ENCODE assay signal across 20 cellular contexts in genomic region chr2:88697361-88698026, GRCh38. TPM values are rescaled to one million over a fixed set of nuclear protein-coding genes. Genes with fewer than 3 reads are reported as not detected.
DNase-seq lines count a peak whose midpoint lies in the region; ATAC-seq, FAIRE-seq and TF ChIP-seq lines count a peak whose summit lies in the region.
"Had no signal": no experiment of that assay in that cellular context is flagged by ENCODE, and none has a peak within 500 bp of the region (broad histone marks: within the 10 kb centered on the region; RNA-seq: fewer than 3 reads in every experiment).

No MANE protein-coding gene starts in this region.

- RAD21 ChIA-PET in GM12878 (lab: Charles Lee; ENCODE audit: unreplicated experiment) = interaction anchor here (0.8 kb wide), 1 partner anchor 26 kb away, joined by 3 read pairs; no protein-coding TSS in a partner anchor

- no peak for TF ChIP-seq POLR2A in GM12878 (IDR thresholded peaks at IDR 0.05; ENCODE audit: low read depth, low read length)

- no peaks in the 10 kb centered on the region for H3K27me3 Mint-ChIP-seq in activated CD4-positive, alpha-beta T cell treated with anti-CD3 and anti-CD28 coated beads for 36 hours
- no peaks in the 10 kb centered on the region for H3K27me3 Mint-ChIP-seq in progenitor cell of endocrine pancreas
- H3K27me3 Mint-ChIP-seq: stimulated activated naive CD8-positive, alpha-beta T cell treated with anti-CD3 and anti-CD28 coated beads, Interleukin-15, Interleukin-2, amounts not matched to agents 100 ng/mL and 50 ng/mL, for 24 hours had no signal

- peaks cover 3% of the 10 kb centered on the region for H3K4me1 ChIP-seq in GM12878 (ENCODE audit: control insufficient read depth, insufficient read depth, low read length)
- H3K4me1 ChIP-seq: ascending aorta had no signal

- no peaks in the 10 kb centered on the region for H3K27me3 ChIP-seq in GM12878 (replicated peaks in 1 of 2; ENCODE audit: control insufficient read depth in 2 of 2, insufficient read depth in 2 of 2, low read length in 1 of 2)
- H3K27me3 ChIP-seq: ascending aorta, dorsolateral prefrontal cortex, heart right ventricle, pancreas had no signal

- in situ Hi-C loops in GM12878 (cut with MboI) = no loop called here

- no peak overlapping the region for H3K27ac ChIP-seq in GM12878 (ENCODE audit: control insufficient read depth, insufficient read depth)
- H3K27ac ChIP-seq: ascending aorta, dorsolateral prefrontal cortex, heart right ventricle had no signal

- SMC1A ChIA-PET in GM12878 (lab: Charles Lee; ENCODE audit: uncharacterized antibody, unreplicated experiment) = interaction anchor here (0.7 to 1.6 kb wide), 2 partner anchors 13 to 17 kb away, joined by 3 read pairs; no protein-coding TSS in a partner anchor

- POLR2A ChIA-PET in activated CD4-positive, alpha-beta T cell treated with anti-CD3 and anti-CD28 coated beads for 36 hours (lab: Charles Lee) = interaction anchor here (0.7 kb wide), 1 partner anchor 69 kb away, joined by 5 read pairs; no protein-coding TSS in a partner anchor
- POLR2A ChIA-PET in GM12878 (lab: Charles Lee) = interaction anchor here (0.7 kb wide), 1 partner anchor 171 kb away, joined by 4 read pairs; no protein-coding TSS in a partner anchor

- BruUV-seq in GM12878 (replicated peaks; lab: Mats Ljungman, UMichigan) = no TSS peak

- peaks cover 1 to 13% of the 10 kb centered on the region in 2 experiments; a peak in 3 of 4 replicates for H3K36me3 ChIP-seq in GM12878 (ENCODE audit: control insufficient read depth in 2 of 2, insufficient read depth in 2 of 2, low read length in 1 of 2)
- H3K36me3 ChIP-seq: pancreas had no signal

- TF ChIP-seq RAD21 in GM12878 (IDR thresholded peaks at IDR 0.05; ENCODE audit: insufficient read depth, low read depth, low read length) = no peak

- CTCF ChIA-PET in activated CD4-positive, alpha-beta T cell treated with anti-CD3 and anti-CD28 coated beads for 36 hours (lab: Charles Lee) = interaction anchor here (1.1 kb wide), 1 partner anchor 9 kb away, joined by 3 read pairs; no protein-coding TSS in a partner anchor
- CTCF ChIA-PET in GM12878 (lab: Yijun Ruan, JAX) = interaction anchor here (0.6 to 3.5 kb wide), 3 partner anchors 25 to 262 kb away, joined by 3 to 13 read pairs (median 6); no protein-coding TSS in a partner anchor

- H3K9ac ChIP-seq in GM12878 (ENCODE audit: control insufficient read depth, insufficient read depth, low read length) = no peak overlapping the region
- H3K9ac ChIP-seq: SK-N-SH had no signal

- H2AFZ ChIP-seq in GM12878 (ENCODE audit: control insufficient read depth, low read depth, low read length) = no peak overlapping the region

- H3K4me3 ChIP-seq in GM12878 = no peak overlapping the region
- H3K4me3 ChIP-seq: ascending aorta, dorsolateral prefrontal cortex, heart right ventricle, pancreas, smooth muscle cell had no signal

- peak overlapping the region; percentile 29 for H3K4me3 Mint-ChIP-seq in activated CD4-positive, alpha-beta T cell treated with anti-CD3 and anti-CD28 coated beads for 36 hours
- H3K4me3 Mint-ChIP-seq in progenitor cell of endocrine pancreas (ENCODE audit: low read depth) = peak overlapping the region; percentile 17
- H3K4me3 Mint-ChIP-seq: CD14-positive monocyte; stimulated activated naive CD8-positive, alpha-beta T cell treated with anti-CD3 and anti-CD28 coated beads, Interleukin-15, Interleukin-2, amounts not matched to agents 100 ng/mL and 50 ng/mL, for 24 hours had no signal

- peak; percentile 40 for ATAC-seq in activated CD4-positive, alpha-beta T cell treated with anti-CD3 and anti-CD28 coated beads for 36 hours
- ATAC-seq in GM12878 = peak; percentile 11; the same call in 2 of the 3 replicates
- ATAC-seq: heart right ventricle had no signal

- FAIRE-seq in GM12878 (lab: Jason Lieb, UNC) = no peak
- FAIRE-seq: GM12891, pancreas had no signal

- peaks cover 30% of the 10 kb centered on the region for H3K36me3 Mint-ChIP-seq in activated CD4-positive, alpha-beta T cell treated with anti-CD3 and anti-CD28 coated beads for 36 hours (ENCODE audit: low read depth)
- H3K36me3 Mint-ChIP-seq in progenitor cell of endocrine pancreas (ENCODE audit: insufficient read depth) = peaks cover 18% of the 10 kb centered on the region

- no peak for TF ChIP-seq EP300 in GM12878 (IDR thresholded peaks at IDR 0.05; ENCODE audit: borderline replicate concordance in 1 of 2, control insufficient read depth in 1 of 2, low read depth in 2 of 2, low read length in 2 of 2)

- H3K4me2 ChIP-seq in GM12878 (ENCODE audit: control insufficient read depth, insufficient read depth) = no peak overlapping the region
- H3K4me2 ChIP-seq: SK-N-SH, smooth muscle cell had no signal

- TF ChIP-seq CTCF in GM12878 (IDR thresholded peaks at IDR 0.05 in 2 of 3, conservative IDR thresholded peaks at IDR 0.05 in 1 of 3; ENCODE audit: control insufficient read depth in 2 of 3, extremely low read depth in 1 of 3, insufficient read depth in 1 of 3, low read depth in 3 of 3, low read length in 3 of 3) (no peak), progenitor cell of endocrine pancreas (IDR thresholded peaks at IDR 0.05; ENCODE audit: unreplicated experiment) (no peak)

- peaks cover 49% of the 10 kb centered on the region for H3K79me2 ChIP-seq in GM12878 (ENCODE audit: control insufficient read depth, insufficient read depth, low read length)

- no peak for DNase-seq in activated CD4-positive, alpha-beta T cell treated with anti-CD3 and anti-CD28 coated beads for 36 hours
- DNase-seq in activated CD4-positive, alpha-beta T cell treated with anti-CD3 and anti-CD28 coated beads for 48 hours = no peak
- peak; percentile 17 for DNase-seq in HT-29 (ENCODE audit: low spot score)
- DNase-seq in GM12878 (ENCODE audit: low read depth, low spot score) = no peak
- no peak for DNase-seq in progenitor cell of endocrine pancreas (ENCODE audit: low spot score, unreplicated experiment)
- DNase-seq in SW480 (ENCODE audit: low spot score) = no peak
- DNase-seq in SK-N-DZ (ENCODE audit: low spot score) = no peak
- DNase-seq in SIG-M5 (lab: John Stamatoyannopoulos, UW) = no peak
- DNase-seq: 8988T, dorsolateral prefrontal cortex, heart right ventricle, kidney glomerular epithelial cell, NCI-H446, pancreas, SK-N-SH had no signal

- no peaks in the 10 kb centered on the region; the same call in 2 of the 3 replicates for H3K9me3 ChIP-seq in GM12878 (replicated peaks; ENCODE audit: control insufficient read depth, insufficient read depth, low read length)
- H3K9me3 ChIP-seq: ascending aorta, heart right ventricle, pancreas, SK-N-SH had no signal

- intact Hi-C loops in activated CD4-positive, alpha-beta T cell treated with anti-CD3 and anti-CD28 coated beads for 36 hours (cut with DNase I, micrococcal nuclease) = no loop called here
- intact Hi-C loops in GM12878 (cut with micrococcal nuclease; ENCODE audit: unreplicated experiment) = no loop called here

- H3K9me3 Mint-ChIP-seq in activated CD4-positive, alpha-beta T cell treated with anti-CD3 and anti-CD28 coated beads for 36 hours (ENCODE audit: low read depth) = no peaks in the 10 kb centered on the region
- peaks cover 3% of the 10 kb centered on the region for H3K9me3 Mint-ChIP-seq in progenitor cell of endocrine pancreas (ENCODE audit: low read depth)
- H3K9me3 Mint-ChIP-seq: stimulated activated naive CD8-positive, alpha-beta T cell treated with anti-CD3 and anti-CD28 coated beads, Interleukin-15, Interleukin-2, amounts not matched to agents 100 ng/mL and 50 ng/mL, for 24 hours had no signal

- no peaks in the 10 kb centered on the region for H4K20me1 ChIP-seq in GM12878 (ENCODE audit: control insufficient read depth, insufficient read depth)

- H3K27ac Mint-ChIP-seq in activated CD4-positive, alpha-beta T cell treated with anti-CD3 and anti-CD28 coated beads for 36 hours = peak overlapping the region; percentile 70
- peak overlapping the region; percentile 46 for H3K27ac Mint-ChIP-seq in progenitor cell of endocrine pancreas
- H3K27ac Mint-ChIP-seq: stimulated activated naive CD8-positive, alpha-beta T cell treated with anti-CD3 and anti-CD28 coated beads, Interleukin-15, Interleukin-2, amounts not matched to agents 100 ng/mL and 50 ng/mL, for 24 hours had no signal

- 63% methylated on average over 3 of the region's 3 CpGs for WGBS in GM12878 (ENCODE audit: insufficient coverage, insufficient replicate concordance, low lambda C conversion rate, missing lambda C conversion rate)

- peaks cover 54% of the 10 kb centered on the region for H3K4me1 Mint-ChIP-seq in activated CD4-positive, alpha-beta T cell treated with anti-CD3 and anti-CD28 coated beads for 36 hours
- peaks cover 30% of the 10 kb centered on the region for H3K4me1 Mint-ChIP-seq in progenitor cell of endocrine pancreas (ENCODE audit: low read depth)

TF ChIP-seq in GM12878, 131 proteins besides CTCF, POLR2A, EP300 and RAD21 (continues in another document):
- no peak for TF ChIP-seq YBX1 (IDR thresholded peaks at IDR 0.05)
- no peak for TF ChIP-seq HCFC1 (IDR thresholded peaks at IDR 0.05; ENCODE audit: low read length)

RNA-seq across cellular contexts. Expression of gene RPIA, which starts 6.0 kb away (rescaled TPM):
- 10 to 100 TPM; 38.3 to 65.4 TPM for total RNA-seq in activated CD4-positive, alpha-beta T cell treated with anti-CD3 and anti-CD28 coated beads for 36 hours
- 12.5 and 15.7 TPM in 2 replicates for total RNA-seq in HT-29 (2014; rRNA removed; shearing (Covaris generic))
- total RNA-seq in GM12878 (2013; cell fraction: nucleolus; rRNA removed) = 7.2 and 9.6 TPM in 2 replicates
- 7.1 and 8.2 TPM in 2 replicates for total RNA-seq in GM12878 (2014; rRNA removed)
- total RNA-seq in GM12878 (2014; rRNA removed; fragmentation: Illumina TruSeq; extraction: Trizol) = 21.6 and 22.0 TPM in 2 replicates
- total RNA-seq in GM12878 (2021) = 42.0 and 44.2 TPM in 2 replicates
- 12.9 TPM for polyA plus RNA-seq in GM12878 (2011; ENCODE audit: low read depth)
- polyA plus RNA-seq in GM12878 (2011; rRNA removed) = 41.6 and 41.9 TPM in 2 replicates
- 27.3 and 31.3 TPM in 2 replicates for polyA plus RNA-seq in GM12878 (2011; cell fraction: cytosol; rRNA removed)
- polyA plus RNA-seq in GM12878 (2011; cell fraction: nucleus; rRNA removed) = 18.1 and 19.0 TPM in 2 replicates
- polyA plus RNA-seq in GM12878 (2012) = 21.6 and 25.1 TPM in 2 replicates
- 41.7 and 51.0 TPM in 2 replicates for polyA plus RNA-seq in GM12878 (2014; fragmentation: Illumina TruSeq; extraction: Trizol)
- polyA plus RNA-seq in GM12878 (2014; fragmentation: Nextera tagmentation; extraction: Ambion mirVana) = 10 to 100 TPM in 1 of 2 experiments, 1 to 10 TPM in 1; 9.4 to 17.7 TPM
- polyA plus RNA-seq in GM12878 (2014; rRNA removed) = 39.8 and 43.6 TPM in 2 replicates
- polyA plus RNA-seq in GM12878 (2016; fragmentation: Nextera tagmentation; extraction: Ambion mirVana) = 10 to 100 TPM; 56.1 to 58.1 TPM
- polyA minus RNA-seq in GM12878 (2011; rRNA and poly(A)+ RNA removed) = 27.9 and 28.3 TPM in 2 replicates
- polyA minus RNA-seq in GM12878 (2011; cell fraction: cytosol; rRNA and poly(A)+ RNA removed) = 9.5 and 10.7 TPM in 2 replicates
- 6.6 and 10.1 TPM in 2 replicates for polyA minus RNA-seq in GM12878 (2011; cell fraction: nucleus; rRNA and poly(A)+ RNA removed)
- total RNA-seq in progenitor cell of endocrine pancreas = 24.6 and 27.1 TPM in 2 replicates
- polyA plus RNA-seq in SK-N-DZ (2014; cell fraction: cytosol; rRNA removed) = 9.9 and 11.6 TPM in 2 replicates
- polyA plus RNA-seq in SK-N-DZ (2014; cell fraction: nucleus; rRNA removed) = 6.8 and 14.2 TPM in 2 replicates
